Comparison of ENCODE assay signal across 18 cellular contexts in genomic region chr13:73933795-73934194, GRCh38.
DNase-seq lines count a peak whose midpoint lies in the region; ATAC-seq and TF ChIP-seq lines count a peak whose summit lies in the region.
"Had no signal": no experiment of that assay in that cellular context is flagged by ENCODE, and none has a peak within 500 bp of the region (broad histone marks: within the 10 kb centered on the region; RNA-seq: fewer than 3 reads in every experiment).

No MANE protein-coding gene starts in this region.

- H2BK5ac ChIP-seq in IMR-90 (ENCODE audit: low read depth, low read length, poor library complexity, severe bottlenecking): peak overlapping the region; percentile 68

- POLR2A ChIA-PET in CD4-positive, alpha-beta memory T cell (lab: Charles Lee; ENCODE audit: partially characterized antibody): no interaction called here
- POLR2A ChIA-PET in IMR-90 (lab: Charles Lee; ENCODE audit: unreplicated experiment): no interaction called here

- peaks cover 29% of the 10 kb centered on the region for H3K4me1 ChIP-seq in CD4-positive, alpha-beta memory T cell (ENCODE audit: insufficient read depth, low read length)
- H3K4me1 ChIP-seq in IMR-90 (ENCODE audit: control insufficient read depth, insufficient read depth, low read length): peaks cover 11% of the 10 kb centered on the region
- peaks cover 0 to 18% (median 12%) of the 10 kb centered on the region in 4 donors for H3K4me1 ChIP-seq in esophagus muscularis mucosa
- H3K4me1 ChIP-seq: upper lobe of right lung had no signal

- no peak overlapping the region for H2AFZ ChIP-seq in IMR-90 (replicated peaks; ENCODE audit: low read length, poor library complexity)
- H2AFZ ChIP-seq: GM23338 had no signal

- TF ChIP-seq RAD21 in IMR-90 (IDR thresholded peaks at IDR 0.05; ENCODE audit: low read length): no peak

- H3K4me3 Mint-ChIP-seq in CD4-positive, alpha-beta memory T cell: peak overlapping the region in 5 of 8 donors; percentile 2 to 51 (median 30)
- H3K4me3 Mint-ChIP-seq: GM23338 had no signal

- peaks cover 19 to 45% of the 10 kb centered on the region in 2 experiments; a peak in 3 of 4 replicates for H3K79me1 ChIP-seq in IMR-90 (ENCODE audit: low read depth in 1 of 2, low read length in 2 of 2)

- H3K9me3 Mint-ChIP-seq in CD4-positive, alpha-beta memory T cell: no peaks in the 10 kb centered on the region
- H3K9me3 Mint-ChIP-seq: GM23338 had no signal

- dilution Hi-C loops in IMR-90 (cut with HindIII; ENCODE audit: low sequenced_read_pairs, unreplicated experiment): no loop called here

- no peak for DNase-seq in CD4-positive, alpha-beta memory T cell
- DNase-seq in IMR-90: no peak
- no peak for DNase-seq in epithelial cell of prostate (ENCODE audit: low read depth, low spot score)
- DNase-seq in NCI-H2227 (lab: John Stamatoyannopoulos, UW; ENCODE audit: unreplicated experiment): no peak
- DNase-seq in esophagus muscularis mucosa (ENCODE audit: extremely low spot score): no peak
- no peak for DNase-seq in SHP77 (lab: John Stamatoyannopoulos, UW)
- DNase-seq: activated CD8-positive, alpha-beta memory T cell treated with anti-CD3 and anti-CD28 coated beads, Interleukin-2, amount 50 U/mL, for 4 hours; amniotic stem cell; left cardiac atrium; NCI-H2081 treated with DMSO at 0.1 percent for 48 hours; stimulated activated CD4-positive, alpha-beta T cell treated with anti-CD3 and anti-CD28 coated beads, Interleukin-1b, Interleukin-23, amount 100 ng/mL, for 48 hours; stimulated activated CD8-positive, alpha-beta memory T cell treated with anti-CD3 and anti-CD28 coated beads, Interleukin-4, amount 100 ng/mL, for 48 hours; upper lobe of right lung had no signal

- H3K9ac ChIP-seq in IMR-90 (ENCODE audit: low read depth, low read length): no peak overlapping the region
- H3K9ac ChIP-seq: BLaER1 had no signal

- peak overlapping the region; percentile 41; the same call in 1 of the 3 replicates for H2BK15ac ChIP-seq in IMR-90 (ENCODE audit: low read depth, low read length)

- peak overlapping the region; percentile 72 for H2BK120ac ChIP-seq in IMR-90 (ENCODE audit: low read depth, low read length)

- no peak overlapping the region for H2AK9ac ChIP-seq in IMR-90 (replicated peaks; ENCODE audit: low read depth, low read length, poor library complexity)

- no TSS peak for BruUV-seq in IMR-90 (replicated peaks; lab: Mats Ljungman, UMichigan)

- H4K91ac ChIP-seq in IMR-90 (ENCODE audit: insufficient read depth, low read depth, low read length): 0 out of 2 replicates have a peak overlapping the region, but pooled peaks have one; percentile 26

- H3K9me3 ChIP-seq in CD4-positive, alpha-beta memory T cell (ENCODE audit: control insufficient read depth in 1 of 2, low read length in 2 of 2): no peaks in the 10 kb centered on the region
- H3K9me3 ChIP-seq in IMR-90 (ENCODE audit: control insufficient read depth, insufficient read depth, low read length) (no peaks in the 10 kb centered on the region), esophagus muscularis mucosa (no peaks in the 10 kb centered on the region)
- H3K9me3 ChIP-seq: BLaER1, upper lobe of right lung had no signal

- H3K56ac ChIP-seq in IMR-90 (ENCODE audit: extremely low read depth, insufficient read depth, low read length): no peak overlapping the region

- no peaks in the 10 kb centered on the region for H3K36me3 ChIP-seq in CD4-positive, alpha-beta memory T cell (ENCODE audit: insufficient read depth, low read length)
- H3K36me3 ChIP-seq in IMR-90 (ENCODE audit: control insufficient read depth, insufficient read depth, low read length): no peaks in the 10 kb centered on the region
- no peaks in the 10 kb centered on the region for H3K36me3 ChIP-seq in esophagus muscularis mucosa
- H3K36me3 ChIP-seq: upper lobe of right lung had no signal

- H3K18ac ChIP-seq in IMR-90 (ENCODE audit: low read depth, low read length): peak overlapping the region; percentile 93; the same call in 1 of the 2 replicates

- no peak overlapping the region for H3K4me3 ChIP-seq in CD4-positive, alpha-beta memory T cell (ENCODE audit: low read length in 2 of 2)
- H3K4me3 ChIP-seq in IMR-90 (ENCODE audit: insufficient read depth, low read depth, low read length): no peak overlapping the region
- H3K4me3 ChIP-seq in esophagus muscularis mucosa: no peak overlapping the region
- H3K4me3 ChIP-seq: BLaER1, GM23338, upper lobe of right lung had no signal

- peak overlapping the region; percentile 82; the same call in 1 of the 2 replicates for H4K5ac ChIP-seq in IMR-90 (ENCODE audit: low read depth, low read length)

- H3K14ac ChIP-seq in IMR-90 (replicated peaks; ENCODE audit: low read depth, low read length): peak overlapping the region; percentile 73; the same call in 1 of the 2 replicates

- H3K36me3 Mint-ChIP-seq in CD4-positive, alpha-beta memory T cell: peaks cover 21 to 25% of the 10 kb centered on the region in 2 donors

- WGBS in IMR-90 (ENCODE audit: extremely low coverage in 2 of 2, insufficient read length in 1 of 2), 2 experiments: 100% methylated on average over 1 of the region's 2 CpGs; no CpG with 5 or more reads in 1 of the 2 experiments
- WGBS in esophagus muscularis mucosa: 96% methylated on average over 2 of the region's 2 CpGs

- CTCF ChIA-PET in CD4-positive, alpha-beta memory T cell (lab: Charles Lee; ENCODE audit: partially characterized antibody): no interaction called here
- CTCF ChIA-PET in IMR-90 (lab: Yijun Ruan, JAX): interaction anchor here (0.8 kb wide), 1 partner anchor 351 kb away, joined by 4 read pairs; no protein-coding TSS in a partner anchor

- TF ChIP-seq EP300 in esophagus muscularis mucosa (IDR thresholded peaks at IDR 0.05): no peak

- TF ChIP-seq CTCF in IMR-90 (conservative IDR thresholded peaks at IDR 0.05; ENCODE audit: low read depth, low read length): no peak
- no peak for TF ChIP-seq CTCF in esophagus muscularis mucosa (IDR thresholded peaks at IDR 0.05)

- H4K20me1 ChIP-seq in IMR-90 (ENCODE audit: insufficient read depth, low read length): no peaks in the 10 kb centered on the region

- peak overlapping the region; percentile 82; the same call in 1 of the 2 replicates for H2BK20ac ChIP-seq in IMR-90 (ENCODE audit: low read depth, low read length)

- H3K27ac Mint-ChIP-seq in CD4-positive, alpha-beta memory T cell: peak overlapping the region in 4 of 7 donors; percentile 24 to 66 (median 26)
- H3K27ac Mint-ChIP-seq: GM23338 had no signal

- H3K4me2 ChIP-seq in IMR-90 (ENCODE audit: low read depth, low read length): peak overlapping the region; percentile 84; the same call in 1 of the 2 replicates
- H3K4me2 ChIP-seq: BLaER1, GM23338 had no signal

- peaks cover 4% of the 10 kb centered on the region for H3K9me1 ChIP-seq in IMR-90 (ENCODE audit: insufficient read depth, low read length)

- H4K8ac ChIP-seq in IMR-90 (ENCODE audit: low read depth in 2 of 2, low read length in 2 of 2): peak overlapping the region; percentile 73 to 84; a peak in 3 of 4 replicates

- intact Hi-C loops in CD4-positive, alpha-beta memory T cell (cut with micrococcal nuclease): no loop called here
- intact Hi-C loops in IMR-90 (cut with micrococcal nuclease): loop anchor here (5.0 kb wide), 1 partner anchor 166 kb away; no protein-coding TSS in a partner anchor
- intact Hi-C loops in esophagus muscularis mucosa (cut with DNase I): no loop called here

- in situ Hi-C loops in IMR-90 (cut with MboI; ENCODE audit: low sequenced_read_pairs): no loop called here

- H3K23ac ChIP-seq in IMR-90 (ENCODE audit: low read depth, low read length): peak overlapping the region; percentile 74; the same call in 1 of the 2 replicates

- TF ChIP-seq POLR2A in IMR-90 (IDR thresholded peaks at IDR 0.05; ENCODE audit: low read depth, low read length): no peak
- no peak for TF ChIP-seq POLR2A in esophagus muscularis mucosa (IDR thresholded peaks at IDR 0.05; ENCODE audit: low read depth)

- peaks cover 53 to 71% (median 64%) of the 10 kb centered on the region in 4 donors for H3K4me1 Mint-ChIP-seq in CD4-positive, alpha-beta memory T cell

- peak overlapping the region; percentile 20; the same call in 1 of the 2 replicates for H3K4ac ChIP-seq in IMR-90 (ENCODE audit: low read depth, low read length)

- no peak overlapping the region; the same call in 1 of the 2 replicates for H2AK5ac ChIP-seq in IMR-90 (ENCODE audit: low read depth, low read length)

- H3K27ac ChIP-seq in CD4-positive, alpha-beta memory T cell (ENCODE audit: low read depth, low read length): no peak overlapping the region
- no peak overlapping the region; the same call in 1 of the 2 replicates for H3K27ac ChIP-seq in IMR-90 (ENCODE audit: insufficient read depth, low read length)
- peak overlapping the region; percentile 84 for H3K27ac ChIP-seq in epithelial cell of prostate
- H3K27ac ChIP-seq in esophagus muscularis mucosa (replicated peaks in 1 of 4): no peak overlapping the region
- H3K27ac ChIP-seq: BLaER1, upper lobe of right lung had no signal

- peak; percentile 51 for ATAC-seq in GM18858 (IDR thresholded peaks at IDR 0.05; ENCODE audit: unreplicated experiment)
- ATAC-seq in IMR-90 (ENCODE audit: low read depth): no peak
- ATAC-seq in HG02840 (IDR thresholded peaks at IDR 0.05; ENCODE audit: low FRiP score, unreplicated experiment): no peak
- ATAC-seq: esophagus mucosa, GM23338, left cardiac atrium, upper lobe of right lung had no signal

- no peaks in the 10 kb centered on the region for H3K27me3 Mint-ChIP-seq in CD4-positive, alpha-beta memory T cell

- no peaks in the 10 kb centered on the region for H3K27me3 ChIP-seq in CD4-positive, alpha-beta memory T cell (ENCODE audit: insufficient read depth, low read length)
- no peaks in the 10 kb centered on the region for H3K27me3 ChIP-seq in IMR-90 (ENCODE audit: control insufficient read depth, insufficient read depth, low read length)
- H3K27me3 ChIP-seq in esophagus muscularis mucosa: no peaks in the 10 kb centered on the region
- H3K27me3 ChIP-seq: BLaER1, upper lobe of right lung had no signal

TF ChIP-seq in IMR-90, 13 proteins besides CTCF, POLR2A, EP300 and RAD21 (continues in another document):
- TF ChIP-seq MAZ (IDR thresholded peaks at IDR 0.05; ENCODE audit: borderline replicate concordance, low read depth, low read length): no peak
- no peak for TF ChIP-seq MAFK (IDR thresholded peaks at IDR 0.05; ENCODE audit: low read depth, low read length)
- no peak for TF ChIP-seq RFX5 (IDR thresholded peaks at IDR 0.05; ENCODE audit: low read depth, low read length)
- TF ChIP-seq SMC3 (IDR thresholded peaks at IDR 0.05; ENCODE audit: low read depth, low read length): no peak
- no peak for TF ChIP-seq RCOR1 (IDR thresholded peaks at IDR 0.05; ENCODE audit: insufficient replicate concordance, low read length)
- TF ChIP-seq FOS (IDR thresholded peaks at IDR 0.05; ENCODE audit: low read depth, low read length): no peak
- TF ChIP-seq USF2 (IDR thresholded peaks at IDR 0.05; ENCODE audit: low read depth, low read length): no peak
